Comparison of ENCODE assay signal across 11 cellular contexts in the genomic region with DNA sequence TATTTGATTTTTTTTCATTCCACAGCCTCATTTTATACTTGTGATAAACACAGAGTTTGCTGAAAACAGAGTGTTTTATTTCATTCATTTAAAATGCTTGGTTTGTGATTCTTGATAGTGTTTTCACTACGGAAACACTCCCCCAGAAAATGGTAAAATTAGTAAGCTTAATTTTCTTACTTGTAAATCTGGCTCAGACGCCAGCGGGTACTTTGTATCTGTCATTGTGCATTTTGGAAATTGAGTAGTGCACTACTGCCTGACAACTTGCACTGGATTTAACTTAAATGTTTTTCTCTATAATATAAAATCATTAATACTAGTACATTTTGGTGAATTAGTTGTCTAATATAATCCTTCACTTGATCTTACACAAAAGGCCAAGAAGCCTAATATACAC. TPM values are rescaled to one million over a fixed set of nuclear protein-coding genes. Genes with fewer than 3 reads are reported as not detected.
DNase-seq lines count a peak whose midpoint lies in the region; ATAC-seq, FAIRE-seq and TF ChIP-seq lines count a peak whose summit lies in the region.
"Had no signal": no experiment of that assay in that cellular context is flagged by ENCODE, and none has a peak within 500 bp of the region (broad histone marks: within the 10 kb centered on the region; RNA-seq: fewer than 3 reads in every experiment).

No MANE protein-coding gene starts in this region.

- peak overlapping the region; percentile 84 for H3K9ac ChIP-seq in keratinocyte (ENCODE audit: control insufficient read depth, extremely low read depth, insufficient read depth, low read length)

- H3K4me2 ChIP-seq in keratinocyte (ENCODE audit: control insufficient read depth, extremely low read depth, insufficient read depth, low read depth, low read length), result peak overlapping the region; percentile 89

- no peaks in the 10 kb centered on the region for H3K79me2 ChIP-seq in keratinocyte (ENCODE audit: control insufficient read depth, insufficient read depth, low read length)

- intact Hi-C loops in activated B cell treated with CpG ODN at 0.5 μM for 24 hours (cut with micrococcal nuclease) (loop anchor here (1.0 to 2.0 kb wide), 5 partner anchors 37 to 573 kb away; partner anchors contain the start of genes HINT3 and NCOA7), mucosa of descending colon (cut with DNase I, micrococcal nuclease) (no loop called here)

- H3K9me1 ChIP-seq in keratinocyte (ENCODE audit: control insufficient read depth, extremely low read depth, insufficient read depth, low read length), result no peaks in the 10 kb centered on the region

- no peak overlapping the region for H2AFZ ChIP-seq in keratinocyte (ENCODE audit: control insufficient read depth, low read length)

- H3K36me3 ChIP-seq in keratinocyte (ENCODE audit: control insufficient read depth in 2 of 2, extremely low read depth in 1 of 2, insufficient read depth in 2 of 2, low read length in 2 of 2) (peaks cover 3 to 13% of the 10 kb centered on the region in 2 experiments), mucosa of descending colon (ENCODE audit: low read depth) (no peaks in the 10 kb centered on the region)

- H3K27me3 ChIP-seq in keratinocyte (ENCODE audit: control insufficient read depth, extremely low read depth, insufficient read depth, low read length), result no peaks in the 10 kb centered on the region

- POLR2A ChIA-PET in activated B cell treated with CpG ODN at 0.5 μM for 24 hours (lab: Charles Lee), result interaction anchor here (0.6 to 2.3 kb wide), 5 partner anchors 37 to 138 kb away, joined by 3 to 23 read pairs (median 8); partner anchors contain the start of genes HINT3, NCOA7 and TRMT11

- FAIRE-seq in keratinocyte (lab: Jason Lieb, UNC), result no peak

- peaks cover 57% of the 10 kb centered on the region for H3K36me3 Mint-ChIP-seq in activated naive CD4-positive, alpha-beta T cell treated with anti-CD3 and anti-CD28 coated beads, Interleukin-2, amount 10 ng/mL, durations not matched to agents 7 days and 5 days
- H3K36me3 Mint-ChIP-seq in activated B cell treated with CpG ODN at 0.5 μM for 24 hours (ENCODE audit: low read depth) (peaks cover 50% of the 10 kb centered on the region), type B pancreatic cell (peaks cover 45% of the 10 kb centered on the region)

- no peaks in the 10 kb centered on the region for H3K9me3 Mint-ChIP-seq in activated naive CD4-positive, alpha-beta T cell treated with anti-CD3 and anti-CD28 coated beads, Interleukin-2, amount 10 ng/mL, durations not matched to agents 7 days and 5 days
- H3K9me3 Mint-ChIP-seq in activated B cell treated with CpG ODN at 0.5 μM for 24 hours (no peaks in the 10 kb centered on the region), type B pancreatic cell (no peaks in the 10 kb centered on the region)

- peak overlapping the region; percentile 94 for H3K27ac Mint-ChIP-seq in activated naive CD4-positive, alpha-beta T cell treated with anti-CD3 and anti-CD28 coated beads, Interleukin-2, amount 10 ng/mL, durations not matched to agents 7 days and 5 days
- peak overlapping the region; percentile 90 for H3K27ac Mint-ChIP-seq in activated B cell treated with CpG ODN at 0.5 μM for 24 hours
- H3K27ac Mint-ChIP-seq in type B pancreatic cell, result peak overlapping the region; percentile 98

- H3K4me3 ChIP-seq in keratinocyte (ENCODE audit: control insufficient read depth in 2 of 3, extremely low read depth in 1 of 3, insufficient read depth in 2 of 3, low read depth in 1 of 3, low read length in 3 of 3) (peak overlapping the region; percentile 29 to 72 (median 66)), mucosa of descending colon (no peak overlapping the region)

- H4K20me1 ChIP-seq in keratinocyte (ENCODE audit: control insufficient read depth, extremely low read depth, insufficient read depth, low read length), result no peaks in the 10 kb centered on the region

- CTCF ChIA-PET in activated naive CD4-positive, alpha-beta T cell treated with anti-CD3 and anti-CD28 coated beads, Interleukin-2, amount 10 ng/mL, durations not matched to agents 7 days and 5 days (lab: Charles Lee), result interaction anchor here (0.6 to 7.4 kb wide), 6 partner anchors 9 to 138 kb away, joined by 3 to 51 read pairs (median 8); partner anchors contain the start of genes HINT3 and NCOA7
- CTCF ChIA-PET in activated B cell treated with CpG ODN at 0.5 μM for 24 hours (lab: Charles Lee), result interaction anchor here (1.0 to 4.3 kb wide), 4 partner anchors 13 to 138 kb away, joined by 3 to 27 read pairs (median 6); partner anchors contain the start of gene HINT3

- peak overlapping the region; percentile 79 for H3K4me3 Mint-ChIP-seq in activated naive CD4-positive, alpha-beta T cell treated with anti-CD3 and anti-CD28 coated beads, Interleukin-2, amount 10 ng/mL, durations not matched to agents 7 days and 5 days
- H3K4me3 Mint-ChIP-seq in activated B cell treated with CpG ODN at 0.5 μM for 24 hours (peak overlapping the region; percentile 80), type B pancreatic cell (peak overlapping the region; percentile 89)

- peaks cover 51% of the 10 kb centered on the region for H3K4me1 Mint-ChIP-seq in activated naive CD4-positive, alpha-beta T cell treated with anti-CD3 and anti-CD28 coated beads, Interleukin-2, amount 10 ng/mL, durations not matched to agents 7 days and 5 days
- H3K4me1 Mint-ChIP-seq in activated B cell treated with CpG ODN at 0.5 μM for 24 hours (peaks cover 28% of the 10 kb centered on the region), type B pancreatic cell (ENCODE audit: unreplicated experiment) (peaks cover 17% of the 10 kb centered on the region)

- peak overlapping the region; percentile 89 for H3K27ac ChIP-seq in keratinocyte (ENCODE audit: control insufficient read depth, insufficient read depth, low read length)

- no peak for DNase-seq in activated naive CD4-positive, alpha-beta T cell treated with anti-CD3 and anti-CD28 coated beads, Interleukin-2, amount 10 ng/mL, durations not matched to agents 7 days and 5 days
- DNase-seq in activated naive CD4-positive, alpha-beta T cell (lab: John Stamatoyannopoulos, UW), result no peak
- no peak for DNase-seq in activated B cell treated with CpG ODN at 0.5 μM for 24 hours
- no peak for DNase-seq in keratinocyte (ENCODE audit: low read depth, low spot score)
- no peak for DNase-seq in type B pancreatic cell (ENCODE audit: extremely low spot score, unreplicated experiment)
- DNase-seq in GM20000 (ENCODE audit: low spot score), result no peak
- no peak for DNase-seq in mucosa of descending colon
- DNase-seq: activated gamma-delta T cell, GOT3, NCI-H510A had no signal

- dilution Hi-C loops in keratinocyte (cut with MboI; ENCODE audit: extremely low pct_ligation_motif_present, low sequenced_read_pairs), result no loop called here

- no peaks in the 10 kb centered on the region for H3K9me3 ChIP-seq in keratinocyte (ENCODE audit: control insufficient read depth, low read depth, low read length)
- no peaks in the 10 kb centered on the region for H3K9me3 ChIP-seq in mucosa of descending colon

- H3K27me3 Mint-ChIP-seq in activated naive CD4-positive, alpha-beta T cell treated with anti-CD3 and anti-CD28 coated beads, Interleukin-2, amount 10 ng/mL, durations not matched to agents 7 days and 5 days, result no peaks in the 10 kb centered on the region
- H3K27me3 Mint-ChIP-seq in activated B cell treated with CpG ODN at 0.5 μM for 24 hours (no peaks in the 10 kb centered on the region), type B pancreatic cell (no peaks in the 10 kb centered on the region)

- TF ChIP-seq CTCF in activated B cell treated with CpG ODN at 0.5 μM for 24 hours (IDR thresholded peaks at IDR 0.05) (no peak), keratinocyte (optimal IDR thresholded peaks at IDR 0.05 in 1 of 3, IDR thresholded peaks at IDR 0.05 in 1 of 3, conservative IDR thresholded peaks at IDR 0.05 in 1 of 3; ENCODE audit: extremely low read depth in 1 of 3, insufficient read depth in 2 of 3, low read length in 3 of 3) (no peak), type B pancreatic cell (conservative IDR thresholded peaks at IDR 0.05) (no peak), GM20000 (IDR thresholded peaks at IDR 0.05; ENCODE audit: extremely low read depth, missing control alignments) (no peak), mucosa of descending colon (IDR thresholded peaks at IDR 0.05) (no peak)

- ATAC-seq in activated B cell treated with CpG ODN at 0.5 μM for 24 hours (ENCODE audit: low read depth), result no peak
- no peak for ATAC-seq in HG03571 (IDR thresholded peaks at IDR 0.05; ENCODE audit: unreplicated experiment)
- ATAC-seq in mucosa of descending colon, result no peak

- peaks cover 26% of the 10 kb centered on the region for H3K4me1 ChIP-seq in keratinocyte (ENCODE audit: control insufficient read depth, extremely low read depth, insufficient read depth, low read length)
- peaks cover 11% of the 10 kb centered on the region for H3K4me1 ChIP-seq in mucosa of descending colon (ENCODE audit: low read depth)

RNA-seq across cellular contexts. Expression of gene HINT3, which starts 37.0 kb away (rescaled TPM):
- total RNA-seq in activated B cell treated with CpG ODN at 0.5 μM for 24 hours, result 10.6 and 11.1 TPM in 2 replicates
- polyA plus RNA-seq in keratinocyte, result 1.5 to 3.9 TPM (median 2.9 TPM) in 3 replicates
- 39.6 TPM for polyA plus RNA-seq in keratinocyte (2011; ENCODE audit: low read depth)
- 3.5 and 4.5 TPM in 2 replicates for polyA plus RNA-seq in keratinocyte (2011; cell fraction: cytosol; rRNA removed)
- polyA plus RNA-seq in keratinocyte (2011; cell fraction: nucleus; rRNA removed), result 1.9 TPM in 2 replicates
- 7.4 and 19.7 TPM in 2 replicates for polyA plus RNA-seq in keratinocyte (2012; ENCODE audit: low replicate concordance)
- polyA minus RNA-seq in keratinocyte, result 0.52 to 1.4 TPM (median 0.99 TPM) in 3 replicates
- 6.7 TPM for polyA minus RNA-seq in keratinocyte (2011; cell fraction: cytosol; rRNA and poly(A)+ RNA removed)
- 1.9 and 3.3 TPM in 2 replicates for polyA minus RNA-seq in keratinocyte (2011; cell fraction: nucleus; rRNA and poly(A)+ RNA removed)
- 14.8 and 19.9 TPM in 2 replicates for total RNA-seq in type B pancreatic cell (ENCODE audit: low replicate concordance)
- total RNA-seq in mucosa of descending colon, result 10 to 100 TPM; 23.2 to 32.9 (median 23.2) TPM
